Comparison of ENCODE assay signal across 1 cellular context in genomic region chr5:116440329-116440895, GRCh38.
TF ChIP-seq lines count a peak whose summit lies in the region.

No MANE protein-coding gene starts in this region.

TF ChIP-seq in WTC11, 78 proteins besides CTCF, POLR2A, EP300 and RAD21 (continued from another document):
- TF ChIP-seq ZNF281 (CRISPR knock-in tag; IDR thresholded peaks at IDR 0.05) = no peak
